ENCODE assay signal across 8 cellular contexts in genomic region chr17:57987582-57988300, GRCh38. TPM values are rescaled to one million over a fixed set of nuclear protein-coding genes. Genes with fewer than 3 reads are reported as not detected.
DNase-seq lines count a peak whose midpoint lies in the region; ATAC-seq, FAIRE-seq and TF ChIP-seq lines count a peak whose summit lies in the region.

TSS of gene VEZF1 (minus strand) at chr17:57988254. CDS start at chr17:57988111, 143 bp downstream.

- peak; percentile 76 for DNase-seq in ACHN
- DNase-seq in NCI-H510A treated with DMSO at 0.1 percent for 48 hours (lab: John Stamatoyannopoulos, UW): peak; percentile 78
- DNase-seq in H1 (ENCODE audit: low read depth in 1 of 2, low spot score in 2 of 2): no peak
- no peak for DNase-seq in mesenteric fat pad (ENCODE audit: low spot score)
- DNase-seq in stimulated activated CD8-positive, alpha-beta memory T cell treated with anti-CD3 and anti-CD28 coated beads, Interleukin-15, amount 100 ng/mL, for 1 hour (ENCODE audit: low read depth): peak; percentile 44

- ATAC-seq in GM18517 (IDR thresholded peaks at IDR 0.05; ENCODE audit: unreplicated experiment) (peak; percentile 33), HG03066 (IDR thresholded peaks at IDR 0.05; ENCODE audit: low read depth, unreplicated experiment) (peak; percentile 60)

- H2BK15ac ChIP-seq in H1 (ENCODE audit: low read length): no peak within 1 kb of the TSS

- no peak for FAIRE-seq in H1 (lab: Jason Lieb, UNC)

- H3K27me3 ChIP-seq in H1 (replicated peaks in 1 of 4; ENCODE audit: control insufficient read depth in 3 of 4, extremely low read depth in 1 of 4, insufficient read depth in 3 of 4, low read length in 3 of 4): no peaks in the 10 kb centered on the region

- H3K27ac ChIP-seq in H1 (ENCODE audit: low read depth, low read length): peak within 1 kb of the TSS; percentile 89

- in situ Hi-C loops in ACHN (cut with HindIII; ENCODE audit: low pct_ligation_motif_present, low pct_unique_long_range_greater_than_20kb, low sequenced_read_pairs): no loop called here

- peaks cover 6 to 43% of the 10 kb centered on the region in 2 experiments for H3K79me2 ChIP-seq in H1 (ENCODE audit: control insufficient read depth in 1 of 2, insufficient read depth in 2 of 2, low read length in 2 of 2)

- POLR2A ChIA-PET in activated CD8-positive, alpha-beta memory T cell treated with anti-CD3 and anti-CD28 coated beads for 36 hours (lab: Charles Lee): interaction anchor here (0.9 to 1.1 kb wide), 5 partner anchors 14 to 138 kb away, joined by 3 to 5 read pairs (median 4); partner anchors contain the start of genes CUEDC1 and MRPS23
- POLR2A ChIA-PET in H1 (lab: Charles Lee; ENCODE audit: partially characterized antibody): interaction anchor here (0.7 to 28.0 kb wide), 17 partner anchors 9 to 183 kb away, joined by 3 to 672 read pairs (median 6); partner anchors contain the start of genes CUEDC1, MRPS23 and SRSF1

- peak within 1 kb of the TSS; percentile 99 for H4K91ac ChIP-seq in H1 (replicated peaks; ENCODE audit: insufficient read length, low read length)

- CTCF ChIA-PET in activated CD8-positive, alpha-beta memory T cell treated with anti-CD3 and anti-CD28 coated beads for 36 hours (lab: Charles Lee): interaction anchor here (1.0 kb wide), 1 partner anchor 12 kb away, joined by 3 read pairs; no protein-coding TSS in a partner anchor
- CTCF ChIA-PET in H1 (lab: Charles Lee; ENCODE audit: partially characterized antibody): interaction anchor here (1.0 to 3.6 kb wide), 7 partner anchors 13 to 129 kb away, joined by 4 to 35 read pairs (median 6); no protein-coding TSS in a partner anchor

- peak within 1 kb of the TSS; percentile 9 for H3K14ac ChIP-seq in H1 (ENCODE audit: insufficient read length)

- peak within 1 kb of the TSS; percentile 73; the same call in 1 of the 2 replicates for H2BK5ac ChIP-seq in H1 (ENCODE audit: low read depth, low read length)

- no peaks in the 10 kb centered on the region for H3K9me3 ChIP-seq in H1 (ENCODE audit: insufficient read depth in 2 of 2, low read depth in 1 of 2, low read length in 1 of 2)

- H3K9ac ChIP-seq in H1 (replicated peaks in 1 of 4; ENCODE audit: extremely low read depth in 1 of 4, low read depth in 3 of 4, low read length in 3 of 4): peak within 1 kb of the TSS; percentile 76 to 89 (median 82)

- peak within 1 kb of the TSS; percentile 93 for H4K5ac ChIP-seq in H1 (ENCODE audit: insufficient read length, low read depth, low read length)

- H2AK5ac ChIP-seq in H1 (ENCODE audit: low read depth, low read length): peak within 1 kb of the TSS; percentile 45; the same call in 1 of the 2 replicates

- H3K4me3 ChIP-seq in H1 (ENCODE audit: extremely low read depth in 1 of 4, insufficient read depth in 2 of 4, low read depth in 3 of 4, low read length in 4 of 4): peak within 1 kb of the TSS; percentile 73 to 95 (median 86)

- peak within 1 kb of the TSS; percentile 94 to 100 for H3K4me2 ChIP-seq in H1 (ENCODE audit: insufficient read depth in 1 of 2, low read depth in 2 of 2, low read length in 2 of 2)

- H3K36me3 ChIP-seq in H1 (ENCODE audit: control insufficient read depth in 2 of 4, insufficient read depth in 4 of 4, low read length in 3 of 4): peaks cover 0 to 4% (median 1%) of the 10 kb centered on the region in 4 experiments; a peak in 3 of 8 replicates

- TF ChIP-seq RAD21 in H1 (IDR thresholded peaks at IDR 0.05 in 1 of 2, conservative IDR thresholded peaks at IDR 0.05 in 1 of 2; ENCODE audit: low read depth in 2 of 2, low read length in 2 of 2): no peak

- peaks cover 4% of the 10 kb centered on the region; the same call in 1 of the 2 replicates for H3K79me1 ChIP-seq in H1 (ENCODE audit: low read depth, low read length)

- no peak within 1 kb of the TSS for H2BK120ac ChIP-seq in H1 (replicated peaks; ENCODE audit: low read depth, low read length)

- no peak; a peak in 1 of 3 replicates for TF ChIP-seq POLR2A in H1 (IDR thresholded peaks at IDR 0.05; ENCODE audit: control extremely low read depth in 1 of 2, low read depth in 2 of 2, low read length in 2 of 2)

- H2BK12ac ChIP-seq in H1 (ENCODE audit: low read depth, low read length): no peak within 1 kb of the TSS

- H4K8ac ChIP-seq in H1 (ENCODE audit: extremely low read depth, insufficient read depth, low read length): peak within 1 kb of the TSS; percentile 94

- no peak for TF ChIP-seq CTCF in H1 (IDR thresholded peaks at IDR 0.05; ENCODE audit: control extremely low read depth in 1 of 3, insufficient read depth in 1 of 3, low read depth in 1 of 3, low read length in 3 of 3)

- H3K4ac ChIP-seq in H1 (replicated peaks; ENCODE audit: insufficient read length, low read depth, low read length): peak within 1 kb of the TSS; percentile 82

- H3K23me2 ChIP-seq in H1 (ENCODE audit: low read depth, low read length): peaks cover 9% of the 10 kb centered on the region

- H3K23ac ChIP-seq in H1 (ENCODE audit: insufficient read length): no peak within 1 kb of the TSS

- H3K4me1 ChIP-seq in H1 (replicated peaks in 1 of 4; ENCODE audit: control insufficient read depth in 3 of 4, insufficient read depth in 4 of 4, low read length in 3 of 4): peaks cover 0 to 2% (median 0%) of the 10 kb centered on the region in 4 experiments; a peak in 3 of 7 replicates

- 13% methylated on average over 3 of the region's 74 CpGs; no CpG with 5 or more reads in 1 of the 2 experiments for WGBS in H1 (ENCODE audit: extremely low coverage in 1 of 2, insufficient coverage in 1 of 2, insufficient read length in 1 of 2, insufficient replicate concordance in 2 of 2, low coverage in 1 of 2, low lambda C conversion rate in 2 of 2, missing lambda C conversion rate in 1 of 2), 2 experiments

- TF ChIP-seq EP300 in H1 (IDR thresholded peaks at IDR 0.05; ENCODE audit: borderline replicate concordance in 1 of 2, low read depth in 2 of 2, low read length in 2 of 2): no peak

- no peak within 1 kb of the TSS for H2BK20ac ChIP-seq in H1 (ENCODE audit: low read length)

- H4K20me1 ChIP-seq in H1 (replicated peaks in 1 of 2; ENCODE audit: control insufficient read depth in 1 of 2, insufficient read depth in 2 of 2, low read length in 2 of 2): peaks cover 0 to 10% of the 10 kb centered on the region in 2 experiments

- H3K18ac ChIP-seq in H1 (ENCODE audit: extremely low read depth, low read length): peak within 1 kb of the TSS; percentile 93; the same call in 1 of the 2 replicates

- H2AFZ ChIP-seq in H1 (ENCODE audit: low read length): peak within 1 kb of the TSS; percentile 64; the same call in 1 of the 2 replicates

- H3K56ac ChIP-seq in H1 (replicated peaks; ENCODE audit: insufficient read length, low read depth, low read length): peak within 1 kb of the TSS; percentile 79

TF ChIP-seq in H1, 55 proteins besides CTCF, POLR2A, EP300 and RAD21:
- TF ChIP-seq RXRA (IDR thresholded peaks at IDR 0.05; ENCODE audit: insufficient read depth, low read depth, low read length) (no peak), BCL11A (IDR thresholded peaks at IDR 0.05; ENCODE audit: low read depth in 2 of 2, low read length in 2 of 2) (no peak), USF2 (IDR thresholded peaks at IDR 0.05; ENCODE audit: low read length) (no peak), RBBP5 (IDR thresholded peaks at IDR 0.05; ENCODE audit: borderline replicate concordance, low read depth, low read length) (peak; percentile 31; the same call in 1 of the 2 replicates), YY1 (IDR thresholded peaks at IDR 0.05; ENCODE audit: low read depth, low read length) (0 out of 2 replicates have a peak, but pooled peaks have one; percentile 37), SUZ12 (IDR thresholded peaks at IDR 0.05; ENCODE audit: low read length) (no peak), BACH1 (IDR thresholded peaks at IDR 0.05; ENCODE audit: low read length) (no peak), TAF1 (IDR thresholded peaks at IDR 0.05; ENCODE audit: low read depth, low read length) (peak; percentile 49), EGR1 (IDR thresholded peaks at IDR 0.05; ENCODE audit: borderline replicate concordance, low read depth, low read length) (no peak), PHF8 (conservative IDR thresholded peaks at IDR 0.05; ENCODE audit: low read depth, low read length) (peak; percentile 43; the same call in 1 of the 2 replicates), MAX (IDR thresholded peaks at IDR 0.05) (no peak), KDM4A (IDR thresholded peaks at IDR 0.05; ENCODE audit: low read depth, low read length, severe bottlenecking) (peak; percentile 45)
TF ChIP-seq in H1: peak in this region for 5.

RNA-seq across cellular contexts. Expression of gene VEZF1, which starts in this region (rescaled TPM):
- 10 to 100 TPM; 21.7 to 23.3 TPM for total RNA-seq in activated CD8-positive, alpha-beta memory T cell treated with anti-CD3 and anti-CD28 coated beads for 36 hours
- 56.7 and 61.9 TPM in 2 replicates for total RNA-seq in H1 (2021; fragmentation: NEBNext Ultra II Directional; extraction: Animal tissue kit (Norgen Biotek cat#: 25700))
- 21.5 and 28.9 TPM in 2 replicates for polyA plus RNA-seq in H1 (2011; rRNA removed)
- polyA plus RNA-seq in H1 (2011; cell fraction: cytosol; rRNA removed): 25.3 TPM
- polyA plus RNA-seq in H1 (2011; cell fraction: nucleus; rRNA removed): 29.8 TPM
- 33.3 to 43.5 TPM (median 39.8 TPM) in 4 replicates for polyA plus RNA-seq in H1 (2012, experiment 1 of 2)
- 5.7 TPM for polyA plus RNA-seq in H1 (2012, experiment 2 of 2)
- polyA plus RNA-seq in H1 (2013, experiment 1 of 2): 39.2 TPM
- polyA plus RNA-seq in H1 (2013, experiment 2 of 2): 38.4 TPM
- 81.4 and 108 TPM in 2 replicates for polyA minus RNA-seq in H1 (2011; rRNA and poly(A)+ RNA removed)
- 35.6 TPM for polyA minus RNA-seq in H1 (2011; cell fraction: cytosol; rRNA and poly(A)+ RNA removed)
- 51.1 TPM for polyA minus RNA-seq in H1 (2011; cell fraction: nucleus; rRNA and poly(A)+ RNA removed)
- total RNA-seq in mesenteric fat pad: 42.7 TPM

Comparison
In these comparisons a context has a peak if more than half of its experiments do, and no peak if none do; other contexts are left out.
1. DNase-seq: peak in ACHN (single experiment), NCI-H510A treated with DMSO at 0.1 percent for 48 hours (single experiment) and stimulated activated CD8-positive, alpha-beta memory T cell treated with anti-CD3 and anti-CD28 coated beads, Interleukin-15, amount 100 ng/mL, for 1 hour (single experiment); none in H1 (0 of 2) and mesenteric fat pad (single experiment).